ENCODE assay signal across 6 cellular contexts in genomic region chr22:36180928-36181327, GRCh38.
"Had no signal": no experiment of that assay in that cellular context is flagged by ENCODE, and none has a peak within 500 bp of the region (broad histone marks: within the 10 kb centered on the region; RNA-seq: fewer than 3 reads in every experiment).

No MANE protein-coding gene starts in this region.

- H3K27ac ChIP-seq: adrenal gland, cardiac muscle cell, WERI-Rb-1 had no signal

- DNase-seq: activated gamma-delta T cell, cerebellar nuclear complex, T1000 had no signal

- H3K4me3 ChIP-seq: adrenal gland, cardiac muscle cell had no signal
